ENCODE assay signal across 25 cellular contexts in genomic region chr1:87104945-87105344, GRCh38.
"Had no signal": no experiment of that assay in that cellular context is flagged by ENCODE, and none has a peak within 500 bp of the region (broad histone marks: within the 10 kb centered on the region; RNA-seq: fewer than 3 reads in every experiment).

No MANE protein-coding gene starts in this region.

- H3K9me3 ChIP-seq: suprapubic skin had no signal

- H3K9me3 Mint-ChIP-seq: activated T-cell treated with anti-CD3 and anti-CD28 coated beads, Interleukin-2, amount 50 U/mL, for 4 hours; activated T-helper 17 cell treated with anti-CD3 and anti-CD28 coated beads, Interleukin-2, amount 50 U/mL, for 72 hours had no signal

- H3K4me3 Mint-ChIP-seq: activated B cell treated with CpG ODN at 0.5 μM for 24 hours; activated CD8-positive, alpha-beta T cell treated with anti-CD3 and anti-CD28 coated beads for 36 hours; activated T-cell treated with anti-CD3 and anti-CD28 coated beads, Interleukin-2, amount 50 U/mL, for 4 hours; activated T-helper 17 cell treated with anti-CD3 and anti-CD28 coated beads, Interleukin-2, amount 50 U/mL, for 72 hours; naive thymus-derived CD8-positive, alpha-beta T cell; neural crest cell had no signal

- H3K27ac Mint-ChIP-seq: activated B cell treated with CpG ODN at 0.5 μM for 24 hours; activated CD8-positive, alpha-beta T cell treated with anti-CD3 and anti-CD28 coated beads for 36 hours; activated T-helper 17 cell treated with anti-CD3 and anti-CD28 coated beads, Interleukin-2, amount 50 U/mL, for 72 hours; naive thymus-derived CD8-positive, alpha-beta T cell had no signal

- H3K4me3 ChIP-seq: lower lobe of right lung, right atrium auricular region, suprapubic skin, tibial artery, upper lobe of right lung had no signal

- H3K4me1 ChIP-seq: lower lobe of right lung, right atrium auricular region, suprapubic skin, tibial artery, upper lobe of right lung had no signal

- H3K27me3 ChIP-seq: right atrium auricular region, suprapubic skin, tibial artery, upper lobe of right lung had no signal

- H3K27ac ChIP-seq: lower lobe of right lung, right atrium auricular region, suprapubic skin, tibial artery, upper lobe of right lung had no signal

- DNase-seq: activated B cell treated with CpG ODN at 0.5 μM for 24 hours; activated CD4-positive, alpha-beta T cell treated with anti-CD3 and anti-CD28 coated beads, Interleukin-2, amount 50 U/mL, for 1 hour; activated CD8-positive, alpha-beta T cell treated with anti-CD3 and anti-CD28 coated beads for 36 hours; activated gamma-delta T cell treated with Interleukin-2 at 50 U/mL for 16 hours; activated naive CD4-positive, alpha-beta T cell treated with anti-CD3 and anti-CD28 coated beads, Interleukin-2, amount 50 U/mL, for 16 hours; activated T-cell treated with anti-CD3 and anti-CD28 coated beads, Interleukin-2, amount 50 U/mL, for 4 hours; amygdala; dermis blood vessel endothelial cell; effector CD4-positive, alpha-beta T cell; erythroblast; foreskin fibroblast; head of caudate nucleus; lower lobe of right lung; mesenchymal stem cell; naive thymus-derived CD8-positive, alpha-beta T cell; occipital lobe; stimulated activated naive CD4-positive, alpha-beta T cell; T-helper 2 cell; tibial artery; upper lobe of right lung had no signal

- H3K36me3 ChIP-seq: lower lobe of right lung, right atrium auricular region, upper lobe of right lung had no signal

- FAIRE-seq: colon had no signal

- H3K27me3 Mint-ChIP-seq: activated B cell treated with CpG ODN at 0.5 μM for 24 hours; activated CD8-positive, alpha-beta T cell treated with anti-CD3 and anti-CD28 coated beads for 36 hours; activated T-helper 17 cell treated with anti-CD3 and anti-CD28 coated beads, Interleukin-2, amount 50 U/mL, for 72 hours; naive thymus-derived CD8-positive, alpha-beta T cell had no signal
